13 cellular contexts compared by ENCODE assay signal in genomic region chr10:97074256-97075145, GRCh38.
"Had no signal": no experiment of that assay in that cellular context is flagged by ENCODE, and none has a peak within 500 bp of the region (broad histone marks: within the 10 kb centered on the region; RNA-seq: fewer than 3 reads in every experiment).

No MANE protein-coding gene starts in this region.

- DNase-seq: activated CD4-positive, alpha-beta memory T cell treated with anti-CD3 and anti-CD28 coated beads for 36 hours; activated gamma-delta T cell; activated naive CD8-positive, alpha-beta T cell treated with anti-CD3 and anti-CD28 coated beads, Interleukin-2, amount 10 ng/mL, durations not matched to agents 7 days and 5 days; activated T-cell treated with anti-CD3 and anti-CD28 coated beads, Interleukin-2, amount 50 U/mL, for 48 hours; aorta; heart right ventricle; kidney; left ventricle myocardium inferior; retina; T-helper 9 cell; thyroid gland; uterus had no signal

- H3K27me3 ChIP-seq: thyroid gland, uterus had no signal

- H3K36me3 ChIP-seq: heart right ventricle, left ventricle myocardium inferior, thyroid gland, uterus had no signal

- H3K27ac ChIP-seq: heart right ventricle, left ventricle myocardium inferior, skin epidermis, thyroid gland, uterus had no signal

- H3K4me1 ChIP-seq: left ventricle myocardium inferior, thyroid gland, uterus had no signal

- H3K4me3 ChIP-seq: heart right ventricle, left ventricle myocardium inferior, skin epidermis, thyroid gland, uterus had no signal

- H3K9me3 ChIP-seq: thyroid gland, uterus had no signal
